18 cellular contexts compared by ENCODE assay signal in the genomic region with DNA sequence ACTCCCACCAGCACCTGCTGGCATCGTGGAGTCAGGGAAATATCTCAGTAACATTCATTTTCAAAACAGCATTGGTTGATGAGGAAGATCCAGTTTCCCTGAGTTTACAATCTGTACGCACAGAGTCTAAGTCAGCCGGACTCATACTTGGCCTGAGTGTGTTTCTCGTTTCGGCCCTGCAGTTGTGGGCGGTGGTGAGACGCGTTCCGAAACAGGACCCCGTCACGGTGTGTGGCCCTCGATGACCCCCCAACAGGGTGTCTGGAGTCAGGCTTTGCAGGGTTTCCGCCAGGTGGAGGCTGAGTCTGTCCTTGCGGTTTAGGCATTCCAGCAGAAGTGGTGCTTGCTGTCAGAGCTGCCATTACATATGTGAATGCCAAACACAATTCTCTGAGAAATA.
"Had no signal": no experiment of that assay in that cellular context is flagged by ENCODE, and none has a peak within 500 bp of the region (broad histone marks: within the 10 kb centered on the region; RNA-seq: fewer than 3 reads in every experiment).

No MANE protein-coding gene starts in this region.

- H3K9me3 Mint-ChIP-seq: memory B cell; naive B cell; stimulated activated naive CD8-positive, alpha-beta T cell treated with anti-CD3 and anti-CD28 coated beads, Interleukin-15, Interleukin-2, amounts not matched to agents 100 ng/mL and 50 ng/mL, for 24 hours had no signal

- H3K9me3 ChIP-seq: neutrophil, right atrium auricular region, upper lobe of left lung, vagina had no signal

- H3K36me3 Mint-ChIP-seq: memory B cell; naive B cell; stimulated activated memory B cell treated with anti-CD40 and anti-IgM and Interleukin-4, amounts not matched to agents 10 μg/mL and 1 μg/mL and 100 μg/mL, for 72 hours had no signal

- H3K4me1 ChIP-seq: foreskin keratinocyte, right atrium auricular region, tibial artery, upper lobe of left lung, vagina had no signal

- ATAC-seq: foreskin keratinocyte; left colon; stimulated activated memory B cell treated with anti-CD40 and anti-IgM and Interleukin-4, amounts not matched to agents 10 μg/mL and 1 μg/mL and 100 μg/mL, for 72 hours had no signal

- DNase-seq: cerebellar nuclear complex; dermis blood vessel endothelial cell; erythroblast; foreskin keratinocyte; kidney; left colon; naive B cell; small intestine; stimulated activated CD4-positive, alpha-beta T cell treated with anti-CD3 and anti-CD28 coated beads, Interleukin-2, amount 100 ng/mL, for 48 hours; upper lobe of left lung had no signal

- H3K4me3 Mint-ChIP-seq: memory B cell; naive B cell; stimulated activated memory B cell treated with anti-CD40 and anti-IgM and Interleukin-4, amounts not matched to agents 10 μg/mL and 1 μg/mL and 100 μg/mL, for 72 hours; stimulated activated naive CD8-positive, alpha-beta T cell treated with anti-CD3 and anti-CD28 coated beads, Interleukin-15, Interleukin-2, amounts not matched to agents 100 ng/mL and 50 ng/mL, for 24 hours had no signal

- H3K27me3 Mint-ChIP-seq: memory B cell; naive B cell; stimulated activated memory B cell treated with anti-CD40 and anti-IgM and Interleukin-4, amounts not matched to agents 10 μg/mL and 1 μg/mL and 100 μg/mL, for 72 hours; stimulated activated naive CD8-positive, alpha-beta T cell treated with anti-CD3 and anti-CD28 coated beads, Interleukin-15, Interleukin-2, amounts not matched to agents 100 ng/mL and 50 ng/mL, for 24 hours had no signal

- H3K4me3 ChIP-seq: hepatocyte, right atrium auricular region, tibial artery, upper lobe of left lung, vagina had no signal

- H3K27ac ChIP-seq: foreskin keratinocyte, hepatocyte, neutrophil, right atrium auricular region, tibial artery, upper lobe of left lung, vagina had no signal

- H3K27ac Mint-ChIP-seq: memory B cell; naive B cell; stimulated activated memory B cell treated with anti-CD40 and anti-IgM and Interleukin-4, amounts not matched to agents 10 μg/mL and 1 μg/mL and 100 μg/mL, for 72 hours; stimulated activated naive CD8-positive, alpha-beta T cell treated with anti-CD3 and anti-CD28 coated beads, Interleukin-15, Interleukin-2, amounts not matched to agents 100 ng/mL and 50 ng/mL, for 24 hours had no signal

- H3K27me3 ChIP-seq: foreskin keratinocyte, hepatocyte, neutrophil, right atrium auricular region, upper lobe of left lung, vagina had no signal

- H3K4me1 Mint-ChIP-seq: memory B cell; stimulated activated memory B cell treated with anti-CD40 and anti-IgM and Interleukin-4, amounts not matched to agents 10 μg/mL and 1 μg/mL and 100 μg/mL, for 72 hours had no signal
